21 cellular contexts compared by ENCODE assay signal in genomic region chr22:32572741-32573140, GRCh38.
DNase-seq lines count a peak whose midpoint lies in the region; ATAC-seq and TF ChIP-seq lines count a peak whose summit lies in the region.
"Had no signal": no experiment of that assay in that cellular context is flagged by ENCODE, and none has a peak within 500 bp of the region (broad histone marks: within the 10 kb centered on the region; RNA-seq: fewer than 3 reads in every experiment).

No MANE protein-coding gene starts in this region.

- H3K4me3 ChIP-seq in left ventricle myocardium inferior (no peak overlapping the region), esophagus muscularis mucosa (no peak overlapping the region), sigmoid colon (no peak overlapping the region)
- H3K4me3 ChIP-seq: PC-9, SJSA1 had no signal

- H3K36me3 Mint-ChIP-seq in activated CD4-positive, alpha-beta T cell treated with anti-CD3 and anti-CD28 coated beads, Interleukin-2, amount 10 ng/mL, durations not matched to agents 7 days and 5 days (ENCODE audit: low read depth) = no peaks in the 10 kb centered on the region

- 41% methylated on average over 6 of the region's 6 CpGs for WGBS in esophagus muscularis mucosa
- WGBS in sigmoid colon, 2 donors = 82 to 84% methylated on average over 6 of the region's 6 CpGs

- H3K4me1 Mint-ChIP-seq in activated CD4-positive, alpha-beta T cell treated with anti-CD3 and anti-CD28 coated beads, Interleukin-2, amount 10 ng/mL, durations not matched to agents 7 days and 5 days = peaks cover 3% of the 10 kb centered on the region

- H3K4me1 ChIP-seq in left ventricle myocardium inferior = no peaks in the 10 kb centered on the region
- peaks cover 5 to 23% (median 21%) of the 10 kb centered on the region in 4 donors for H3K4me1 ChIP-seq in esophagus muscularis mucosa
- H3K4me1 ChIP-seq in sigmoid colon = no peaks in the 10 kb centered on the region

- H3K4me3 Mint-ChIP-seq in activated CD4-positive, alpha-beta T cell treated with anti-CD3 and anti-CD28 coated beads, Interleukin-2, amount 10 ng/mL, durations not matched to agents 7 days and 5 days = no peak overlapping the region

- peaks cover 2% of the 10 kb centered on the region for H3K27me3 Mint-ChIP-seq in activated CD4-positive, alpha-beta T cell treated with anti-CD3 and anti-CD28 coated beads, Interleukin-2, amount 10 ng/mL, durations not matched to agents 7 days and 5 days

- H3K27me3 ChIP-seq in left ventricle myocardium inferior (ENCODE audit: low read depth) (no peaks in the 10 kb centered on the region), esophagus muscularis mucosa (no peaks in the 10 kb centered on the region), sigmoid colon (no peaks in the 10 kb centered on the region)
- H3K27me3 ChIP-seq: SJSA1 had no signal

- CTCF ChIA-PET in activated CD4-positive, alpha-beta T cell treated with anti-CD3 and anti-CD28 coated beads, Interleukin-2, amount 10 ng/mL, durations not matched to agents 7 days and 5 days (lab: Charles Lee) = no interaction called here

- TF ChIP-seq EP300 in esophagus muscularis mucosa (IDR thresholded peaks at IDR 0.05) (no peak), sigmoid colon (IDR thresholded peaks at IDR 0.05) (no peak)

- H3K9me3 ChIP-seq in left ventricle myocardium inferior (replicated peaks) (no peaks in the 10 kb centered on the region), esophagus muscularis mucosa (no peaks in the 10 kb centered on the region), sigmoid colon (no peaks in the 10 kb centered on the region)
- H3K9me3 ChIP-seq: SJSA1 had no signal

- no peaks in the 10 kb centered on the region for H3K9me3 Mint-ChIP-seq in activated CD4-positive, alpha-beta T cell treated with anti-CD3 and anti-CD28 coated beads, Interleukin-2, amount 10 ng/mL, durations not matched to agents 7 days and 5 days

- intact Hi-C loops in left ventricle myocardium inferior (cut with micrococcal nuclease) = no loop called here
- intact Hi-C loops in cardiac septum (cut with DNase I) = no loop called here
- intact Hi-C loops in esophagus muscularis mucosa (cut with DNase I) = no loop called here
- intact Hi-C loops in sigmoid colon (cut with DNase I) = no loop called here
- intact Hi-C loops in Right ventricle myocardium superior (cut with DNase I) = no loop called here

- DNase-seq in left ventricle myocardium inferior = no peak
- no peak for DNase-seq in cardiac septum (ENCODE audit: low spot score)
- DNase-seq in esophagus muscularis mucosa (ENCODE audit: extremely low spot score) = no peak
- peak; percentile 61 for DNase-seq in sigmoid colon
- DNase-seq in activated CD4-positive, alpha-beta T cell treated with anti-CD3 and anti-CD28 coated beads, Interleukin-2, amount 10 ng/mL, durations not matched to agents 7 days and 5 days = no peak
- no peak for DNase-seq in Right ventricle myocardium superior
- DNase-seq in NCI-H1092 (lab: John Stamatoyannopoulos, UW) = no peak
- DNase-seq: 8988T, ACHN, DMS153, Karpas-422, NCI-H1092 treated with DMSO at 0.1 percent for 48 hours, NCI-H146, NCI-H1930, NCI-H446, NCI-H524 treated with DMSO at 0.1 percent for 48 hours, NCI-H774, PC-9 had no signal

- no peak for TF ChIP-seq CTCF in left ventricle myocardium inferior (IDR thresholded peaks at IDR 0.05; ENCODE audit: borderline replicate concordance)
- TF ChIP-seq CTCF in esophagus muscularis mucosa (IDR thresholded peaks at IDR 0.05) = no peak
- TF ChIP-seq CTCF in sigmoid colon (IDR thresholded peaks at IDR 0.05) = no peak

- POLR2A ChIA-PET in activated CD4-positive, alpha-beta T cell treated with anti-CD3 and anti-CD28 coated beads, Interleukin-2, amount 10 ng/mL, durations not matched to agents 7 days and 5 days (lab: Charles Lee) = no interaction called here

- no peak for ATAC-seq in GM19397 (IDR thresholded peaks at IDR 0.05; ENCODE audit: unreplicated experiment)
- ATAC-seq in Right ventricle myocardium superior (ENCODE audit: poor library complexity) = no peak
- ATAC-seq: Right ventricle myocardium inferior had no signal

- TF ChIP-seq POLR2A in esophagus muscularis mucosa (IDR thresholded peaks at IDR 0.05; ENCODE audit: low read depth) (no peak), sigmoid colon (IDR thresholded peaks at IDR 0.05) (no peak)

- H3K27ac ChIP-seq in left ventricle myocardium inferior (replicated peaks) (peak overlapping the region; percentile 45), esophagus muscularis mucosa (replicated peaks in 1 of 4) (peak overlapping the region; percentile 26 to 55 (median 44)), sigmoid colon (peak overlapping the region in 1 of 4 donors; percentile 51)
- H3K27ac ChIP-seq: PC-9, SJSA1 had no signal

- H3K36me3 ChIP-seq in left ventricle myocardium inferior (no peaks in the 10 kb centered on the region), esophagus muscularis mucosa (no peaks in the 10 kb centered on the region), sigmoid colon (no peaks in the 10 kb centered on the region)
- H3K36me3 ChIP-seq: SJSA1 had no signal

- no peak overlapping the region for H3K27ac Mint-ChIP-seq in activated CD4-positive, alpha-beta T cell treated with anti-CD3 and anti-CD28 coated beads, Interleukin-2, amount 10 ng/mL, durations not matched to agents 7 days and 5 days
